ENCODE assay signal across 8 cellular contexts in genomic region chr22:31291403-31291715, GRCh38. TPM values are rescaled to one million over a fixed set of nuclear protein-coding genes. Genes with fewer than 3 reads are reported as not detected.
DNase-seq lines count a peak whose midpoint lies in the region; ATAC-seq and TF ChIP-seq lines count a peak whose summit lies in the region.

No MANE protein-coding gene starts in this region.

- H3K27ac ChIP-seq in C4-2B (peak overlapping the region; percentile 61), OCI-LY3 (ENCODE audit: low read length) (no peak overlapping the region), endodermal cell (ENCODE audit: low read depth, low read length) (no peak overlapping the region)

- intact Hi-C loops in posterior cingulate gyrus (cut with DNase I) = loop anchor here (2.0 to 5.0 kb wide), 2 partner anchors 55 to 324 kb away; partner anchors contain the start of genes MORC2, PATZ1 and TUG1

- no peaks in the 10 kb centered on the region for H4K20me1 ChIP-seq in OCI-LY3 (ENCODE audit: insufficient read depth, low read length)

- H3K4me2 ChIP-seq in OCI-LY3 (ENCODE audit: low read length) = peak overlapping the region; percentile 94

- no peaks in the 10 kb centered on the region for H3K36me3 Mint-ChIP-seq in endodermal cell (ENCODE audit: low read depth)
- H3K36me3 Mint-ChIP-seq in natural killer cell treated with Interleukin-12 subunit alpha and Interleukin-12 subunit beta and Interleukin-15 and Interleukin-18, amount 100 ng/mL, for 72 hours = no peaks in the 10 kb centered on the region

- no peaks in the 10 kb centered on the region for H3K9me3 Mint-ChIP-seq in endodermal cell
- H3K9me3 Mint-ChIP-seq in natural killer cell treated with Interleukin-12 subunit alpha and Interleukin-12 subunit beta and Interleukin-15 and Interleukin-18, amount 100 ng/mL, for 72 hours = no peaks in the 10 kb centered on the region

- H3K27ac Mint-ChIP-seq in endodermal cell = no peak overlapping the region
- peak overlapping the region; percentile 38 to 83 for H3K27ac Mint-ChIP-seq in natural killer cell treated with Interleukin-12 subunit alpha and Interleukin-12 subunit beta and Interleukin-15 and Interleukin-18, amount 100 ng/mL, for 72 hours

- TF ChIP-seq CTCF in C4-2B (conservative IDR thresholded peaks at IDR 0.05) (no peak), OCI-LY3 (IDR thresholded peaks at IDR 0.05; ENCODE audit: low read depth, low read length) (no peak), endodermal cell (conservative IDR thresholded peaks at IDR 0.05) (no peak)

- DNase-seq in endodermal cell (no peak), RKO (ENCODE audit: low spot score) (no peak), posterior cingulate gyrus (no peak)
- DNase-seq in natural killer cell treated with Interleukin-12 subunit alpha and Interleukin-12 subunit beta and Interleukin-15 and Interleukin-18, amount 100 ng/mL, for 72 hours (ENCODE audit: low spot score) = no peak

- H3K79me2 ChIP-seq in OCI-LY3 (ENCODE audit: low read length) = no peaks in the 10 kb centered on the region

- peak overlapping the region; percentile 56 for H3K4me3 Mint-ChIP-seq in endodermal cell
- H3K4me3 Mint-ChIP-seq in natural killer cell treated with Interleukin-12 subunit alpha and Interleukin-12 subunit beta and Interleukin-15 and Interleukin-18, amount 100 ng/mL, for 72 hours = peak overlapping the region; percentile 99

- H2AFZ ChIP-seq in OCI-LY3 (ENCODE audit: low read depth, low read length) = no peak overlapping the region

- H3K27me3 Mint-ChIP-seq in endodermal cell (ENCODE audit: insufficient read depth) = peaks cover 20% of the 10 kb centered on the region
- H3K27me3 Mint-ChIP-seq in natural killer cell treated with Interleukin-12 subunit alpha and Interleukin-12 subunit beta and Interleukin-15 and Interleukin-18, amount 100 ng/mL, for 72 hours = no peaks in the 10 kb centered on the region

- H3K4me3 ChIP-seq in OCI-LY3 (ENCODE audit: low read length) = peak overlapping the region; percentile 77
- H3K4me3 ChIP-seq in endodermal cell (ENCODE audit: low read length) = peak overlapping the region; percentile 68

- H3K9me3 ChIP-seq in OCI-LY3 (ENCODE audit: insufficient read depth, low read length) (no peaks in the 10 kb centered on the region), endodermal cell (ENCODE audit: control insufficient read depth, low read length) (no peaks in the 10 kb centered on the region)

- H3K4me1 ChIP-seq in OCI-LY3 (ENCODE audit: low read length) (peaks cover 47% of the 10 kb centered on the region), endodermal cell (ENCODE audit: control insufficient read depth, insufficient read depth, low read length) (no peaks in the 10 kb centered on the region)

- no peak overlapping the region for H3K9ac ChIP-seq in OCI-LY3 (ENCODE audit: low read length)
- H3K9ac ChIP-seq in endodermal cell (ENCODE audit: extremely low read depth, low read length, poor library complexity, severe bottlenecking) = no peak overlapping the region

- peaks cover 12% of the 10 kb centered on the region for H3K4me1 Mint-ChIP-seq in endodermal cell
- H3K4me1 Mint-ChIP-seq in natural killer cell treated with Interleukin-12 subunit alpha and Interleukin-12 subunit beta and Interleukin-15 and Interleukin-18, amount 100 ng/mL, for 72 hours (ENCODE audit: low read depth in 2 of 2) = peaks cover 54% of the 10 kb centered on the region in 2 donors

- H3K36me3 ChIP-seq in OCI-LY3 (replicated peaks; ENCODE audit: low read depth, low read length) (no peaks in the 10 kb centered on the region), endodermal cell (ENCODE audit: control insufficient read depth, insufficient read depth, low read length) (no peaks in the 10 kb centered on the region)

- H3K27me3 ChIP-seq in OCI-LY3 (ENCODE audit: low read depth, low read length) (0 out of 2 replicates have a peak, but pooled peaks cover 3% of the 10 kb centered on the region), endodermal cell (ENCODE audit: control insufficient read depth, insufficient read depth, low read length, poor library complexity, severe bottlenecking) (peaks cover 34% of the 10 kb centered on the region)

- no peak for ATAC-seq in natural killer cell treated with Interleukin-12 subunit alpha and Interleukin-12 subunit beta and Interleukin-15 and Interleukin-18, amount 100 ng/mL, for 72 hours
- ATAC-seq in GM19452 (IDR thresholded peaks at IDR 0.05; ENCODE audit: unreplicated experiment) = no peak
- ATAC-seq in GM18502 (IDR thresholded peaks at IDR 0.05; ENCODE audit: poor library complexity, unreplicated experiment) = no peak

- WGBS in endodermal cell (ENCODE audit: insufficient coverage in 1 of 2, insufficient read length in 1 of 2), 2 experiments = 29 to 40% methylated on average over 3 to 8 of the region's 11 CpGs

RNA-seq across cellular contexts. Expression of gene PIK3IP1, which starts 0.9 kb away (rescaled TPM):
- 1 to 10 TPM; 2.0 to 3.5 TPM for total RNA-seq in endodermal cell
- polyA plus RNA-seq in endodermal cell (2013, experiment 1 of 2) = 5.5 TPM
- polyA plus RNA-seq in endodermal cell (2013, experiment 2 of 2) = 4.4 TPM
- 1 to 10 TPM in 1 of 2 donors, under 1 TPM in 1; 0.74 to 1.0 TPM for total RNA-seq in natural killer cell treated with Interleukin-12 subunit alpha and Interleukin-12 subunit beta and Interleukin-15 and Interleukin-18, amount 100 ng/mL, for 72 hours

RNA-seq across cellular contexts. Expression of gene PATZ1, which starts 54.8 kb away (rescaled TPM):
- total RNA-seq in endodermal cell = 10 to 100 TPM; 49.2 to 57.1 TPM
- polyA plus RNA-seq in endodermal cell (2013, experiment 1 of 2) = 65.0 TPM
- polyA plus RNA-seq in endodermal cell (2013, experiment 2 of 2) = 55.9 TPM
- total RNA-seq in natural killer cell treated with Interleukin-12 subunit alpha and Interleukin-12 subunit beta and Interleukin-15 and Interleukin-18, amount 100 ng/mL, for 72 hours = 10 to 100 TPM; 13.9 to 34.1 TPM
